Comparison of ENCODE assay signal across 21 cellular contexts in genomic region chr2:56088411-56088810, GRCh38.
"Had no signal": no experiment of that assay in that cellular context is flagged by ENCODE, and none has a peak within 500 bp of the region (broad histone marks: within the 10 kb centered on the region; RNA-seq: fewer than 3 reads in every experiment).

No MANE protein-coding gene starts in this region.

- H3K4me1 Mint-ChIP-seq: activated B cell treated with CpG ODN at 0.5 μM for 24 hours; activated naive CD8-positive, alpha-beta T cell treated with anti-CD3 and anti-CD28 coated beads, Interleukin-2, amount 10 ng/mL, durations not matched to agents 7 days and 5 days; immature natural killer cell; natural killer cell; stimulated activated memory B cell treated with anti-CD40 and anti-IgM and Interleukin-4, amounts not matched to agents 10 μg/mL and 1 μg/mL and 100 μg/mL, for 72 hours had no signal

- ATAC-seq: gastroesophageal sphincter; heart right ventricle; natural killer cell; right lobe of liver; stimulated activated memory B cell treated with anti-CD40 and anti-IgM and Interleukin-4, amounts not matched to agents 10 μg/mL and 1 μg/mL and 100 μg/mL, for 72 hours had no signal

- FAIRE-seq: colon had no signal

- H3K4me2 ChIP-seq: smooth muscle cell had no signal

- H3K27me3 Mint-ChIP-seq: activated B cell treated with CpG ODN at 0.5 μM for 24 hours; activated CD4-positive, alpha-beta memory T cell treated with anti-CD3 and anti-CD28 coated beads for 36 hours; activated naive CD8-positive, alpha-beta T cell treated with anti-CD3 and anti-CD28 coated beads, Interleukin-2, amount 10 ng/mL, durations not matched to agents 7 days and 5 days had no signal

- H3K27me3 ChIP-seq: brain microvascular endothelial cell, dorsolateral prefrontal cortex, ovary, right lobe of liver had no signal

- DNase-seq: activated B cell treated with CpG ODN at 0.5 μM for 24 hours; activated CD4-positive, alpha-beta memory T cell treated with anti-CD3 and anti-CD28 coated beads for 36 hours; activated CD4-positive, alpha-beta T cell treated with anti-CD3 and anti-CD28 coated beads for 4 hours; activated naive CD4-positive, alpha-beta T cell; activated naive CD8-positive, alpha-beta T cell treated with anti-CD3 and anti-CD28 coated beads, Interleukin-2, amount 10 ng/mL, durations not matched to agents 7 days and 5 days; activated T-cell treated with anti-CD3 and anti-CD28 coated beads for 4 hours; brain microvascular endothelial cell; central memory CD4-positive, alpha-beta T cell; dorsolateral prefrontal cortex; erythroblast; heart right ventricle; immature natural killer cell; mesendoderm; natural killer cell; ovary; right lobe of liver; stimulated activated CD4-positive, alpha-beta T cell treated with anti-CD3 and anti-CD28 coated beads, Interleukin-4, amount 100 ng/mL, for 24 hours had no signal

- H3K4me3 ChIP-seq: dorsolateral prefrontal cortex, gastroesophageal sphincter, heart right ventricle, ovary, right lobe of liver, smooth muscle cell had no signal

- H3K36me3 ChIP-seq: brain microvascular endothelial cell, gastroesophageal sphincter, heart right ventricle, ovary, right lobe of liver had no signal

- H3K27ac ChIP-seq: brain microvascular endothelial cell, dorsolateral prefrontal cortex, gastroesophageal sphincter, heart right ventricle, ovary, right lobe of liver had no signal

- H3K36me3 Mint-ChIP-seq: activated CD4-positive, alpha-beta memory T cell treated with anti-CD3 and anti-CD28 coated beads for 36 hours; activated naive CD8-positive, alpha-beta T cell treated with anti-CD3 and anti-CD28 coated beads, Interleukin-2, amount 10 ng/mL, durations not matched to agents 7 days and 5 days; immature natural killer cell; natural killer cell; stimulated activated memory B cell treated with anti-CD40 and anti-IgM and Interleukin-4, amounts not matched to agents 10 μg/mL and 1 μg/mL and 100 μg/mL, for 72 hours had no signal

- H3K9me3 ChIP-seq: heart right ventricle, ovary, right lobe of liver had no signal

- H3K9me3 Mint-ChIP-seq: activated B cell treated with CpG ODN at 0.5 μM for 24 hours; activated CD4-positive, alpha-beta memory T cell treated with anti-CD3 and anti-CD28 coated beads for 36 hours; activated naive CD8-positive, alpha-beta T cell treated with anti-CD3 and anti-CD28 coated beads, Interleukin-2, amount 10 ng/mL, durations not matched to agents 7 days and 5 days; natural killer cell; stimulated activated memory B cell treated with anti-CD40 and anti-IgM and Interleukin-4, amounts not matched to agents 10 μg/mL and 1 μg/mL and 100 μg/mL, for 72 hours had no signal

- H3K4me3 Mint-ChIP-seq: activated B cell treated with CpG ODN at 0.5 μM for 24 hours; activated CD4-positive, alpha-beta memory T cell treated with anti-CD3 and anti-CD28 coated beads for 36 hours; activated naive CD8-positive, alpha-beta T cell treated with anti-CD3 and anti-CD28 coated beads, Interleukin-2, amount 10 ng/mL, durations not matched to agents 7 days and 5 days; immature natural killer cell; natural killer cell; stimulated activated memory B cell treated with anti-CD40 and anti-IgM and Interleukin-4, amounts not matched to agents 10 μg/mL and 1 μg/mL and 100 μg/mL, for 72 hours had no signal

- H3K4me1 ChIP-seq: gastroesophageal sphincter, heart right ventricle, right lobe of liver had no signal
